ENCODE assay signal across 23 cellular contexts in genomic region chr3:159538507-159538906, GRCh38.
"Had no signal": no experiment of that assay in that cellular context is flagged by ENCODE, and none has a peak within 500 bp of the region (broad histone marks: within the 10 kb centered on the region; RNA-seq: fewer than 3 reads in every experiment).

No MANE protein-coding gene starts in this region.

- H3K27ac ChIP-seq: coronary artery, dorsolateral prefrontal cortex, esophagus muscularis mucosa, foreskin keratinocyte, gastroesophageal sphincter, heart left ventricle, hepatocyte, left lung, lower lobe of right lung had no signal

- DNase-seq: dermis blood vessel endothelial cell; dorsolateral prefrontal cortex; effector CD4-positive, alpha-beta T cell; effector memory CD4-positive, alpha-beta T cell; foreskin keratinocyte; heart left ventricle; hypothalamus; immature natural killer cell; islet precursor cell; kidney; kidney glomerular epithelial cell; left colon; left lung; left ventricle myocardium superior; lower lobe of right lung; mesenchymal stem cell; mucosa of descending colon; naive B cell; naive thymus-derived CD8-positive, alpha-beta T cell had no signal
